In genomic region chr14:64625363-64626232, GRCh38 we compare ENCODE assay signal across 19 cellular contexts.
DNase-seq lines count a peak whose midpoint lies in the region; ATAC-seq, FAIRE-seq and TF ChIP-seq lines count a peak whose summit lies in the region.
"Had no signal": no experiment of that assay in that cellular context is flagged by ENCODE, and none has a peak within 500 bp of the region (broad histone marks: within the 10 kb centered on the region; RNA-seq: fewer than 3 reads in every experiment).

No MANE protein-coding gene starts in this region.

- no peak overlapping the region for H3K9ac ChIP-seq in rectal smooth muscle tissue (ENCODE audit: low read length)

- H3K27me3 ChIP-seq in left lung (no peaks in the 10 kb centered on the region), rectal smooth muscle tissue (ENCODE audit: control insufficient read depth, insufficient read depth, low read length) (no peaks in the 10 kb centered on the region)
- H3K27me3 ChIP-seq: uterus had no signal

- H3K27ac ChIP-seq in left lung (no peak overlapping the region), rectal smooth muscle tissue (ENCODE audit: low read depth, low read length) (peak overlapping the region; percentile 67)
- H3K27ac ChIP-seq: uterus had no signal

- peak; percentile 91 for FAIRE-seq in HTR-8/SVneo (lab: Jason Lieb, UNC)
- FAIRE-seq: GM12878 had no signal

- H3K36me3 ChIP-seq in left lung: no peaks in the 10 kb centered on the region
- no peaks in the 10 kb centered on the region for H3K36me3 ChIP-seq in rectal smooth muscle tissue (ENCODE audit: control insufficient read depth, insufficient read depth, low read length)
- H3K36me3 ChIP-seq: uterus had no signal

- DNase-seq in HTR-8/SVneo (ENCODE audit: insufficient read length, low spot score) (no peak), dermis blood vessel endothelial cell (peak; percentile 8), left lung (no peak), NCI-H1092 (lab: John Stamatoyannopoulos, UW) (no peak), ecto neural progenitor cell (ENCODE audit: low spot score) (no peak), HT-29 (ENCODE audit: low spot score) (no peak)
- DNase-seq: activated CD4-positive, alpha-beta T cell treated with anti-CD3 and anti-CD28 coated beads, Interleukin-2, amount 10 ng/mL, durations not matched to agents 7 days and 5 days; activated T-cell treated with anti-CD3 and anti-CD28 coated beads for 4 hours; caudate nucleus; effector memory CD8-positive, alpha-beta T cell; foreskin fibroblast; NCI-H345; SHP77 treated with DMSO at 0.1 percent for 48 hours; uterus had no signal

- TF ChIP-seq CTCF in left lung (IDR thresholded peaks at IDR 0.05): no peak

- H3K4me1 ChIP-seq in left lung (no peaks in the 10 kb centered on the region), rectal smooth muscle tissue (ENCODE audit: control insufficient read depth, insufficient read depth, low read length) (peaks cover 28% of the 10 kb centered on the region)
- H3K4me1 ChIP-seq: uterus had no signal

- H3K4me3 ChIP-seq in left lung: no peak overlapping the region
- no peak overlapping the region for H3K4me3 ChIP-seq in rectal smooth muscle tissue (ENCODE audit: low read length)
- H3K4me3 ChIP-seq: GM12878, skin epidermis, uterus had no signal

- intact Hi-C loops in left lung (cut with DNase I): no loop called here

- peak; percentile 79 for ATAC-seq in left lung
- no peak for ATAC-seq in HG03521 (IDR thresholded peaks at IDR 0.05; ENCODE audit: unreplicated experiment)
- ATAC-seq: effector memory CD8-positive, alpha-beta T cell; GM12878; stimulated activated memory B cell treated with anti-CD40 and anti-IgM and Interleukin-4, amounts not matched to agents 10 μg/mL and 1 μg/mL and 100 μg/mL, for 72 hours had no signal

- H3K9me3 ChIP-seq in left lung: no peaks in the 10 kb centered on the region
- H3K9me3 ChIP-seq: uterus had no signal
